In the genomic region with DNA sequence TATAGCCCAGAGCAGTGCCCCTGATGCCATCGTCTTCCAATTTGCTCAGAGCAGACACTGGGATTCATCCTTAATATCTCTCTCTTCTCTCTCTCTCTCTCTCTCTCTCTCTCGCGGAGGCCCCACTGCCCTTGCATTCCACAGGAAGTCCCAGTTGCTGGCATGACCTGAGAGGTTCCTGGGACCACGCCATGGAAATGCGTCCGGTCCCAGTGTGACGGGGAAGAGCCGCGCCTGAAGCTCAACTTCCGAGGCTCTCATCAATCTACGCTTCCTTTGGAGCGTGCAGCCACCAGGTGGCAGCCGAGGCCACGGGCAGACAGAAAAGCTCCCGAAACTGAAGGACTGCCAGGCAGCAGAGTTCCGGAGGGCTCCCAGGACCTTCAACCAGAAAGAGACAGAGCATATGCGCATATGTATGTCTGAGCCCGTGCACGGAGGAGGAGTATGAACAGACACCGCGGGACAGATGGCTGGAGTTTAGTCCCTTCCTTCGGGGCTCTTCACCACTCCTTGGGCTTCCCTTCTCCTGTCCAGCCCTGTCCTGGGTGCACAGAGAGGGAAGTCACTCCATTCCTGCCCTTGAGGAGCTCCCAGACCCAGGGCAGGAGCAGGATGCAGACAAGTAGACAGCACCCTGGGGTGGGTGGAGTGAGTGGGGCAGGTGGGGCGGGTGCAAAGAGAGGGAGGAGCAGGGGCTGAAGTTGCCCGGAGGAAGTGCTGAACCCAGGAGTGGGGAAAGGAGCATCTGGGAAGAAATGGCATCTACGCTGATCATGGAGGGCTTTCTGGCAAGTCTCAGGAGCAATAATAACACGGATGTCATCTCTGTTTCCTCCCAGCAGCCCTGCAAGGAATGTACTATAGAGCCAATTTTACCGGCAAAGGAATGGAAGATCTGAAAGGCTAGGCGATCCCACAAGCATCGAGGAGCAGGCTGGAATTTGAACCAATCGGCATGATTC, we compare ENCODE assay signal across 1 cellular context.
TF ChIP-seq lines count a peak whose summit lies in the region.

No MANE protein-coding gene starts in this region.

TF ChIP-seq in HepG2, 621 proteins besides CTCF, POLR2A, EP300 and RAD21 (continued from another document and continues in another):
- TF ChIP-seq TBL1XR1 (IDR thresholded peaks at IDR 0.05; ENCODE audit: borderline replicate concordance, low read length, partially characterized antibody) = peak; percentile 55
- TF ChIP-seq MEIS1 (CRISPR knock-in tag; IDR thresholded peaks at IDR 0.05; ENCODE audit: borderline replicate concordance) = peak; percentile 29; the same call in 1 of the 2 replicates
- no peak for TF ChIP-seq ZC3H4 (CRISPR knock-in tag; IDR thresholded peaks at IDR 0.05; ENCODE audit: borderline replicate concordance)
- peak; percentile 46; the same call in 1 of the 2 replicates for TF ChIP-seq HCFC1 (IDR thresholded peaks at IDR 0.05; ENCODE audit: low read depth, low read length)
- peak; percentile 82; the same call in 1 of the 2 replicates for TF ChIP-seq ETV5 (CRISPR knock-in tag; IDR thresholded peaks at IDR 0.05; ENCODE audit: borderline replicate concordance)
- TF ChIP-seq MAFG (CRISPR knock-in tag; IDR thresholded peaks at IDR 0.05) = no peak
- peak; percentile 50; the same call in 1 of the 2 replicates for TF ChIP-seq PCBP1 (IDR thresholded peaks at IDR 0.05; ENCODE audit: borderline replicate concordance, low read depth, low read length)
- peak; percentile 13; the same call in 1 of the 2 replicates for TF ChIP-seq HMG20B (CRISPR knock-in tag; conservative IDR thresholded peaks at IDR 0.05)
- TF ChIP-seq ZBTB38 (CRISPR knock-in tag; IDR thresholded peaks at IDR 0.05) = peak; percentile 37; the same call in 1 of the 2 replicates
- peak; percentile 33; the same call in 1 of the 2 replicates for TF ChIP-seq POLR2AphosphoS5 (IDR thresholded peaks at IDR 0.05; ENCODE audit: low read depth, low read length)
- TF ChIP-seq, protein P1, sequence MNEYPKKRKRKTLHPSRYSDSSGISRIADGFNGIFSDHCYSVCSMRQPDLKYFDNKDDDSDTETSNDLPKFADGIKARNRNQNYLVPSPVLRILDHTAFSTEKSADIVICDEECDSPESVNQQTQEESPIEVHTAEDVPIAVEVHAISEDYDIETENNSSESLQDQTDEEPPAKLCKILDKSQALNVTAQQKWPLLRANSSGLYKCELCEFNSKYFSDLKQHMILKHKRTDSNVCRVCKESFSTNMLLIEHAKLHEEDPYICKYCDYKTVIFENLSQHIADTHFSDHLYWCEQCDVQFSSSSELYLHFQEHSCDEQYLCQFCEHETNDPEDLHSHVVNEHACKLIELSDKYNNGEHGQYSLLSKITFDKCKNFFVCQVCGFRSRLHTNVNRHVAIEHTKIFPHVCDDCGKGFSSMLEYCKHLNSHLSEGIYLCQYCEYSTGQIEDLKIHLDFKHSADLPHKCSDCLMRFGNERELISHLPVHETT (CRISPR knock-in tag; conservative IDR thresholded peaks at IDR 0.05) = peak; percentile 13; the same call in 1 of the 2 replicates
- TF ChIP-seq, protein P2, sequence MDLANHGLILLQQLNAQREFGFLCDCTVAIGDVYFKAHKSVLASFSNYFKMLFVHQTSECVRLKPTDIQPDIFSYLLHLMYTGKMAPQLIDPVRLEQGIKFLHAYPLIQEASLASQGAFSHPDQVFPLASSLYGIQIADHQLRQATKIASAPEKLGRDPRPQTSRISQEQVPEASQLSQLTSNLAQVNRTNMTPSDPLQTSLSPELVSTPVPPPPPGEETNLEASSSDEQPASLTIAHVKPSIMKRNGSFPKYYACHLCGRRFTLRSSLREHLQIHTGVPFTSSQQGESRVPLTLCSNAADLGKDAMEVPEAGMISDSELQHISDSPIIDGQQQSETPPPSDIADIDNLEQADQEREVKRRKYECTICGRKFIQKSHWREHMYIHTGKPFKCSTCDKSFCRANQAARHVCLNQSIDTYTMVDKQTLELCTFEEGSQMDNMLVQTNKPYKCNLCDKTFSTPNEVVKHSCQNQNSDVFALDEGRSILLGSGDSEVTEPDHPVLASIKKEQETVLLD (CRISPR knock-in tag; IDR thresholded peaks at IDR 0.05; ENCODE audit: low read depth) = no peak
- TF ChIP-seq, protein P3, sequence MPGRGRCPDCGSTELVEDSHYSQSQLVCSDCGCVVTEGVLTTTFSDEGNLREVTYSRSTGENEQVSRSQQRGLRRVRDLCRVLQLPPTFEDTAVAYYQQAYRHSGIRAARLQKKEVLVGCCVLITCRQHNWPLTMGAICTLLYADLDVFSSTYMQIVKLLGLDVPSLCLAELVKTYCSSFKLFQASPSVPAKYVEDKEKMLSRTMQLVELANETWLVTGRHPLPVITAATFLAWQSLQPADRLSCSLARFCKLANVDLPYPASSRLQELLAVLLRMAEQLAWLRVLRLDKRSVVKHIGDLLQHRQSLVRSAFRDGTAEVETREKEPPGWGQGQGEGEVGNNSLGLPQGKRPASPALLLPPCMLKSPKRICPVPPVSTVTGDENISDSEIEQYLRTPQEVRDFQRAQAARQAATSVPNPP (CRISPR knock-in tag; IDR thresholded peaks at IDR 0.05) = no peak
- TF ChIP-seq, protein P4, sequence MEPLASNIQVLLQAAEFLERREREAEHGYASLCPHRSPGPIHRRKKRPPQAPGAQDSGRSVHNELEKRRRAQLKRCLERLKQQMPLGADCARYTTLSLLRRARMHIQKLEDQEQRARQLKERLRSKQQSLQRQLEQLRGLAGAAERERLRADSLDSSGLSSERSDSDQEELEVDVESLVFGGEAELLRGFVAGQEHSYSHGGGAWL (CRISPR knock-in tag; IDR thresholded peaks at IDR 0.05) = peak; percentile 66; the same call in 1 of the 2 replicates
- no peak for TF ChIP-seq NCOA5 (CRISPR knock-in tag; IDR thresholded peaks at IDR 0.05)
- no peak for TF ChIP-seq NFRKB (IDR thresholded peaks at IDR 0.05)
- peak; percentile 60 for TF ChIP-seq GABPA (IDR thresholded peaks at IDR 0.05; ENCODE audit: low read depth, low read length)
- peak; percentile 88 for TF ChIP-seq GABPA (CRISPR knock-in tag; IDR thresholded peaks at IDR 0.05; ENCODE audit: low read depth)
- no peak for TF ChIP-seq NPAS2 (CRISPR knock-in tag; IDR thresholded peaks at IDR 0.05; ENCODE audit: borderline replicate concordance)
- peak; percentile 80; the same call in 1 of the 2 replicates for TF ChIP-seq ZNF331 (CRISPR knock-in tag; IDR thresholded peaks at IDR 0.05)
- TF ChIP-seq, protein P5, sequence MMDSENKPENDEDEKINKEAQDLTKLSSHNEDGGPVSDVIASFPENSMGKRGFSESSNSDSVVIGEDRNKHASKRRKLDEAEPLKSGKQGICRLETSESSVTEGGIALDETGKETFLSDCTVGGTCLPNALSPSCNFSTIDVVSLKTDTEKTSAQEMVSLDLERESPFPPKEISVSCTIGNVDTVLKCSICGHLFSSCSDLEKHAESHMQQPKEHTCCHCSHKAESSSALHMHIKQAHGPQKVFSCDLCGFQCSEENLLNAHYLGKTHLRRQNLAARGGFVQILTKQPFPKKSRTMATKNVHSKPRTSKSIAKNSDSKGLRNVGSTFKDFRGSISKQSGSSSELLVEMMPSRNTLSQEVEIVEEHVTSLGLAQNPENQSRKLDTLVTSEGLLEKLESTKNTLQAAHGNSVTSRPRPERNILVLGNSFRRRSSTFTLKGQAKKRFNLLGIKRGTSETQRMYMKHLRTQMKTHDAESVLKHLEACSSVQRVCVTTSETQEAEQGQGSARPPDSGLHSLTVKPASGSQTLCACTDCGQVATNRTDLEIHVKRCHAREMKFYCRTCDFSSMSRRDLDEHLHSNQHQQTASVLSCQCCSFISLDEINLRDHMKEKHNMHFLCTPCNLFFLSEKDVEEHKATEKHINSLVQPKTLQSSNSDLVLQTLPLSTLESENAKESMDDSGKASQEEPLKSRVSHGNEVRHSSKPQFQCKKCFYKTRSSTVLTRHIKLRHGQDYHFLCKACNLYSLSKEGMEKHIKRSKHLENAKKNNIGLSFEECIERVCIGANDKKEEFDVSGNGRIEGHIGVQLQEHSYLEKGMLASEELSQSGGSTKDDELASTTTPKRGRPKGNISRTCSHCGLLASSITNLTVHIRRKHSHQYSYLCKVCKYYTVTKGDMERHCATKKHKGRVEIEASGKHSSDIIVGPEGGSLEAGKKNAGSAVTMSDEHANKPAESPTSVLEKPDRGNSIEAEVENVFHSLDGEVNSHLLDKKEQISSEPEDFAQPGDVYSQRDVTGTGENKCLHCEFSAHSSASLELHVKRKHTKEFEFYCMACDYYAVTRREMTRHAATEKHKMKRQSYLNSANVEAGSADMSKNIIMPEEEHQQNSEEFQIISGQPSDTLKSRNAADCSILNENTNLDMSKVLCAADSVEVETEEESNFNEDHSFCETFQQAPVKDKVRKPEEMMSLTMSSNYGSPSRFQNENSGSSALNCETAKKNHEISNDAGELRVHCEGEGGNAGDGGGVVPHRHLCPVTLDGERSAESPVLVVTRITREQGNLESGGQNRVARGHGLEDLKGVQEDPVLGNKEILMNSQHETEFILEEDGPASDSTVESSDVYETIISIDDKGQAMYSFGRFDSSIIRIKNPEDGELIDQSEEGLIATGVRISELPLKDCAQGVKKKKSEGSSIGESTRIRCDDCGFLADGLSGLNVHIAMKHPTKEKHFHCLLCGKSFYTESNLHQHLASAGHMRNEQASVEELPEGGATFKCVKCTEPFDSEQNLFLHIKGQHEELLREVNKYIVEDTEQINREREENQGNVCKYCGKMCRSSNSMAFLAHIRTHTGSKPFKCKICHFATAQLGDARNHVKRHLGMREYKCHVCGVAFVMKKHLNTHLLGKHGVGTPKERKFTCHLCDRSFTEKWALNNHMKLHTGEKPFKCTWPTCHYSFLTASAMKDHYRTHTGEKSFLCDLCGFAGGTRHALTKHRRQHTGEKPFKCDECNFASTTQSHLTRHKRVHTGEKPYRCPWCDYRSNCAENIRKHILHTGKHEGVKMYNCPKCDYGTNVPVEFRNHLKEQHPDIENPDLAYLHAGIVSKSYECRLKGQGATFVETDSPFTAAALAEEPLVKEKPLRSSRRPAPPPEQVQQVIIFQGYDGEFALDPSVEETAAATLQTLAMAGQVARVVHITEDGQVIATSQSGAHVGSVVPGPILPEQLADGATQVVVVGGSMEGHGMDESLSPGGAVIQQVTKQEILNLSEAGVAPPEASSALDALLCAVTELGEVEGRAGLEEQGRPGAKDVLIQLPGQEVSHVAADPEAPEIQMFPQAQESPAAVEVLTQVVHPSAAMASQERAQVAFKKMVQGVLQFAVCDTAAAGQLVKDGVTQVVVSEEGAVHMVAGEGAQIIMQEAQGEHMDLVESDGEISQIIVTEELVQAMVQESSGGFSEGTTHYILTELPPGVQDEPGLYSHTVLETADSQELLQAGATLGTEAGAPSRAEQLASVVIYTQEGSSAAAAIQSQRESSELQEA (CRISPR knock-in tag; IDR thresholded peaks at IDR 0.05; ENCODE audit: not compliant biosample characterization) = no peak
- 0 out of 2 replicates have a peak, but pooled peaks have one; percentile 36 for TF ChIP-seq YEATS4 (CRISPR knock-in tag; IDR thresholded peaks at IDR 0.05; ENCODE audit: borderline replicate concordance)
- no peak for TF ChIP-seq MTF2 (CRISPR knock-in tag; IDR thresholded peaks at IDR 0.05; ENCODE audit: borderline replicate concordance)
- TF ChIP-seq ZNF749 (CRISPR knock-in tag; IDR thresholded peaks at IDR 0.05; ENCODE audit: borderline replicate concordance) = no peak
- TF ChIP-seq NBN (conservative IDR thresholded peaks at IDR 0.05) = no peak
- TF ChIP-seq, protein P6, sequence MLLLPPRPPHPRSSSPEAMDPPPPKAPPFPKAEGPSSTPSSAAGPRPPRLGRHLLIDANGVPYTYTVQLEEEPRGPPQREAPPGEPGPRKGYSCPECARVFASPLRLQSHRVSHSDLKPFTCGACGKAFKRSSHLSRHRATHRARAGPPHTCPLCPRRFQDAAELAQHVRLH (CRISPR knock-in tag; IDR thresholded peaks at IDR 0.05; ENCODE audit: borderline replicate concordance, low read depth) = peak; percentile 49; the same call in 1 of the 2 replicates
- TF ChIP-seq DNMT3B (CRISPR knock-in tag; conservative IDR thresholded peaks at IDR 0.05) = 0 out of 2 replicates have a peak, but pooled peaks have one; percentile 43
- TF ChIP-seq, protein P7, sequence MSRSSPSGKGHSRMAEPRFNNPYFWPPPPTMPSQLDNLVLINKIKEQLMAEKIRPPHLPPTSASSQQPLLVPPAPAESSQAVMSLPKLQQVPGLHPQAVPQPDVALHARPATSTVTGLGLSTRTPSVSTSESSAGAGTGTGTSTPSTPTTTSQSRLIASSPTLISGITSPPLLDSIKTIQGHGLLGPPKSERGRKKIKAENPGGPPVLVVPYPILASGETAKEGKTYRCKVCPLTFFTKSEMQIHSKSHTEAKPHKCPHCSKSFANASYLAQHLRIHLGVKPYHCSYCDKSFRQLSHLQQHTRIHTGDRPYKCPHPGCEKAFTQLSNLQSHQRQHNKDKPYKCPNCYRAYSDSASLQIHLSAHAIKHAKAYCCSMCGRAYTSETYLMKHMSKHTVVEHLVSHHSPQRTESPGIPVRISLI (CRISPR knock-in tag; IDR thresholded peaks at IDR 0.05; ENCODE audit: borderline replicate concordance) = peak; percentile 40; the same call in 1 of the 2 replicates
- 0 out of 2 replicates have a peak, but pooled peaks have one; percentile 33 for TF ChIP-seq SRF (IDR thresholded peaks at IDR 0.05; ENCODE audit: low read depth, low read length)
- no peak for TF ChIP-seq ZNF773 (CRISPR knock-in tag; IDR thresholded peaks at IDR 0.05; ENCODE audit: borderline replicate concordance)
- TF ChIP-seq, protein P8, sequence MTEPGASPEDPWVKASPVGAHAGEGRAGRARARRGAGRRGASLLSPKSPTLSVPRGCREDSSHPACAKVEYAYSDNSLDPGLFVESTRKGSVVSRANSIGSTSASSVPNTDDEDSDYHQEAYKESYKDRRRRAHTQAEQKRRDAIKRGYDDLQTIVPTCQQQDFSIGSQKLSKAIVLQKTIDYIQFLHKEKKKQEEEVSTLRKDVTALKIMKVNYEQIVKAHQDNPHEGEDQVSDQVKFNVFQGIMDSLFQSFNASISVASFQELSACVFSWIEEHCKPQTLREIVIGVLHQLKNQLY (CRISPR knock-in tag; IDR thresholded peaks at IDR 0.05) = 0 out of 2 replicates have a peak, but pooled peaks have one; percentile 15
- TF ChIP-seq ZNF296 (CRISPR knock-in tag; conservative IDR thresholded peaks at IDR 0.05) = no peak
- peak; percentile 95 for TF ChIP-seq ATF1 (CRISPR knock-in tag; IDR thresholded peaks at IDR 0.05)
- TF ChIP-seq SALL2 (CRISPR knock-in tag; IDR thresholded peaks at IDR 0.05) = peak; percentile 48; the same call in 1 of the 2 replicates
- TF ChIP-seq ZNF709 (CRISPR knock-in tag; IDR thresholded peaks at IDR 0.05) = no peak
- peak; percentile 88 for TF ChIP-seq ELF1 (CRISPR knock-in tag; IDR thresholded peaks at IDR 0.05)
- no peak for TF ChIP-seq RAD51 (IDR thresholded peaks at IDR 0.05; ENCODE audit: borderline replicate concordance)
- peak; percentile 77 for TF ChIP-seq ELF3 (CRISPR knock-in tag; IDR thresholded peaks at IDR 0.05)
- TF ChIP-seq NR2F6 (IDR thresholded peaks at IDR 0.05) = no peak
- peak; percentile 75 for TF ChIP-seq NR2F6 (CRISPR knock-in tag; IDR thresholded peaks at IDR 0.05)
- peak; percentile 49; the same call in 1 of the 2 replicates for TF ChIP-seq ZNF563 (CRISPR knock-in tag; IDR thresholded peaks at IDR 0.05)
- peak; percentile 93 for TF ChIP-seq ERF (CRISPR knock-in tag; IDR thresholded peaks at IDR 0.05)
- peak; percentile 84 for TF ChIP-seq KDM2A (CRISPR knock-in tag; IDR thresholded peaks at IDR 0.05; ENCODE audit: borderline replicate concordance, low read depth)
- TF ChIP-seq ZMYM2 (CRISPR knock-in tag; IDR thresholded peaks at IDR 0.05) = no peak
- no peak for TF ChIP-seq SUZ12 (IDR thresholded peaks at IDR 0.05; ENCODE audit: low read depth, low read length)
- TF ChIP-seq TOPORS (CRISPR knock-in tag; IDR thresholded peaks at IDR 0.05) = no peak
- TF ChIP-seq MIXL1 (CRISPR knock-in tag; IDR thresholded peaks at IDR 0.05) = peak; percentile 84
- no peak for TF ChIP-seq ZNF138 (CRISPR knock-in tag; IDR thresholded peaks at IDR 0.05; ENCODE audit: low read depth)
